In genomic region chr1:183477986-183478781, GRCh38 we compare ENCODE assay signal across 9 cellular contexts. TPM values are rescaled to one million over a fixed set of nuclear protein-coding genes. Genes with fewer than 3 reads are reported as not detected.
DNase-seq lines count a peak whose midpoint lies in the region; ATAC-seq, FAIRE-seq and TF ChIP-seq lines count a peak whose summit lies in the region.
"Had no signal": no experiment of that assay in that cellular context is flagged by ENCODE, and none has a peak within 500 bp of the region (broad histone marks: within the 10 kb centered on the region; RNA-seq: fewer than 3 reads in every experiment).

No MANE protein-coding gene starts in this region.

- CTCF ChIA-PET in GM12878 (lab: Yijun Ruan, JAX): interaction anchor here (1.0 to 1.9 kb wide), 3 partner anchors 8 to 196 kb away, joined by 3 to 7 read pairs (median 4); no protein-coding TSS in a partner anchor

- ATAC-seq in GM21423 (IDR thresholded peaks at IDR 0.05; ENCODE audit: unreplicated experiment) (peak; percentile 40), GM12878 (peak; percentile 50), heart right ventricle (no peak)

- SMC1A ChIA-PET in GM12878 (lab: Charles Lee; ENCODE audit: uncharacterized antibody, unreplicated experiment): interaction anchor here (0.7 to 7.6 kb wide), 15 partner anchors 8 to 177 kb away, joined by 3 to 69 read pairs (median 3); partner anchors contain the start of gene NCF2

- 0 out of 4 replicates have a peak, but pooled peaks of 1 of the 2 experiments have one; percentile 10 for TF ChIP-seq EP300 in GM12878 (IDR thresholded peaks at IDR 0.05; ENCODE audit: borderline replicate concordance in 1 of 2, control insufficient read depth in 1 of 2, low read depth in 2 of 2, low read length in 2 of 2)

- TF ChIP-seq CTCF in GM13976 (IDR thresholded peaks at IDR 0.05; ENCODE audit: borderline replicate concordance, control extremely low read depth, extremely low read depth, insufficient read depth, missing control alignments) (no peak), HL-60 (IDR thresholded peaks at IDR 0.05; ENCODE audit: insufficient read depth, low read length) (no peak), GM12878 (IDR thresholded peaks at IDR 0.05 in 2 of 3, conservative IDR thresholded peaks at IDR 0.05 in 1 of 3; ENCODE audit: control insufficient read depth in 2 of 3, extremely low read depth in 1 of 3, insufficient read depth in 1 of 3, low read depth in 3 of 3, low read length in 3 of 3) (no peak), heart right ventricle (IDR thresholded peaks at IDR 0.05) (no peak)

- BruUV-seq in GM12878 (replicated peaks; lab: Mats Ljungman, UMichigan): no TSS peak

- H3K4me3 ChIP-seq in HL-60 (replicated peaks; ENCODE audit: insufficient read depth, low read length) (no peak overlapping the region), GM12878 (peak overlapping the region; percentile 55), heart right ventricle (no peak overlapping the region)
- H3K4me3 ChIP-seq: SJSA1 had no signal

- intact Hi-C loops in GM12878 (cut with micrococcal nuclease; ENCODE audit: unreplicated experiment): loop anchor here (10.0 kb wide), 2 partner anchors 453 to 513 kb away; partner anchors contain the start of gene LAMC1
- intact Hi-C loops in heart right ventricle (cut with DNase I): loop anchor here in 5 of 10 donors (5.0 to 10.0 kb wide), 5 partner anchors 67 to 193 kb away; partner anchors contain the start of gene ARPC5 (in 1 of the 5)

- H2AFZ ChIP-seq in GM12878 (ENCODE audit: control insufficient read depth, low read depth, low read length): no peak overlapping the region

- TF ChIP-seq RAD21 in GM12878 (IDR thresholded peaks at IDR 0.05; ENCODE audit: insufficient read depth, low read depth, low read length): no peak

- 14% methylated on average over 3 of the region's 3 CpGs for WGBS in GM12878 (ENCODE audit: insufficient coverage, insufficient replicate concordance, low lambda C conversion rate, missing lambda C conversion rate)
- 79 to 85% methylated on average over 3 of the region's 3 CpGs for WGBS in heart right ventricle, 2 donors

- H3K4me1 ChIP-seq in GM12878 (ENCODE audit: control insufficient read depth, insufficient read depth, low read length) (peaks cover 48% of the 10 kb centered on the region), heart right ventricle (peaks cover 0 to 96% (median 81%) of the 10 kb centered on the region in 9 donors)

- H3K9me3 ChIP-seq in GM12878 (replicated peaks; ENCODE audit: control insufficient read depth, insufficient read depth, low read length): no peaks in the 10 kb centered on the region
- H3K9me3 ChIP-seq in heart right ventricle: no peaks in the 10 kb centered on the region
- H3K9me3 ChIP-seq: SJSA1 had no signal

- in situ Hi-C loops in GM13976 (cut with MboI; ENCODE audit: low sequenced_read_pairs, unreplicated experiment): no loop called here
- in situ Hi-C loops in GM12878 (cut with MboI): loop anchor here (10.0 kb wide), 1 partner anchor 147 kb away; no protein-coding TSS in a partner anchor

- H3K27me3 ChIP-seq in HL-60 (ENCODE audit: insufficient read depth, poor library complexity, severe bottlenecking) (no peaks in the 10 kb centered on the region), GM12878 (replicated peaks in 1 of 2; ENCODE audit: control insufficient read depth in 2 of 2, insufficient read depth in 2 of 2, low read length in 1 of 2) (no peaks in the 10 kb centered on the region), heart right ventricle (no peaks in the 10 kb centered on the region)
- H3K27me3 ChIP-seq: SJSA1 had no signal

- peak overlapping the region; percentile 61 for H3K9ac ChIP-seq in GM12878 (ENCODE audit: control insufficient read depth, insufficient read depth, low read length)

- H3K79me2 ChIP-seq in GM12878 (ENCODE audit: control insufficient read depth, insufficient read depth, low read length): peaks cover 99% of the 10 kb centered on the region

- H3K36me3 ChIP-seq in GM12878 (ENCODE audit: control insufficient read depth in 2 of 2, insufficient read depth in 2 of 2, low read length in 1 of 2) (no peaks in the 10 kb centered on the region; a peak in 1 of 4 replicates), heart right ventricle (peaks cover 0 to 8% (median 0%) of the 10 kb centered on the region in 9 donors)

- no peaks in the 10 kb centered on the region for H4K20me1 ChIP-seq in GM12878 (ENCODE audit: control insufficient read depth, insufficient read depth)

- H3K27ac ChIP-seq in HL-60 (replicated peaks): peak overlapping the region; percentile 9
- H3K27ac ChIP-seq in GM12878 (ENCODE audit: control insufficient read depth, insufficient read depth): peak overlapping the region; percentile 89
- H3K27ac ChIP-seq in heart right ventricle: peak overlapping the region in 2 of 10 donors; percentile 12 to 34
- H3K27ac ChIP-seq: SJSA1 had no signal

- H3K4me2 ChIP-seq in GM12878 (ENCODE audit: control insufficient read depth, insufficient read depth): peak overlapping the region; percentile 92

- RAD21 ChIA-PET in GM12878 (lab: Charles Lee; ENCODE audit: unreplicated experiment): interaction anchor here (0.8 to 1.7 kb wide), 4 partner anchors 102 to 144 kb away, joined by 3 to 5 read pairs (median 3); no protein-coding TSS in a partner anchor

- POLR2A ChIA-PET in GM12878 (lab: Charles Lee): interaction anchor here (0.9 to 1.6 kb wide), 7 partner anchors 11 to 216 kb away, joined by 3 to 10 read pairs (median 3); partner anchors contain the start of gene NCF2

- TF ChIP-seq POLR2A in GM12878 (IDR thresholded peaks at IDR 0.05; ENCODE audit: low read depth, low read length): no peak

- FAIRE-seq in GM12878 (lab: Jason Lieb, UNC): no peak

- DNase-seq in GM13976 (ENCODE audit: low spot score) (peak; percentile 27), HL-60 (ENCODE audit: low read depth in 1 of 2, low spot score in 1 of 2) (no peak), GM12878 (ENCODE audit: low read depth, low spot score) (no peak), HUDEP-2 (lab: John Stamatoyannopoulos, UW; ENCODE audit: unreplicated experiment in 76 of 76) (no peak), heart right ventricle (no peak), NCI-H524 treated with DMSO at 0.1 percent for 48 hours (lab: John Stamatoyannopoulos, UW) (no peak), activated gamma-delta T cell (lab: John Stamatoyannopoulos, UW) (no peak)

TF ChIP-seq in GM12878, 131 proteins besides CTCF, POLR2A, EP300 and RAD21 (continues in another document):
- no peak for TF ChIP-seq CHD4 (IDR thresholded peaks at IDR 0.05)
- TF ChIP-seq ASH2L (IDR thresholded peaks at IDR 0.05; ENCODE audit: borderline replicate concordance, low read depth): no peak
- TF ChIP-seq PML (IDR thresholded peaks at IDR 0.05; ENCODE audit: low read length): peak; percentile 54; the same call in 1 of the 2 replicates
- TF ChIP-seq EED (IDR thresholded peaks at IDR 0.05; ENCODE audit: low read depth): 0 out of 2 replicates have a peak, but pooled peaks have one; percentile 18
- peak; percentile 57; the same call in 1 of the 2 replicates for TF ChIP-seq FOXM1 (IDR thresholded peaks at IDR 0.05; ENCODE audit: low read depth, low read length)
- 0 out of 2 replicates have a peak, but pooled peaks have one; percentile 58 for TF ChIP-seq MTA3 (IDR thresholded peaks at IDR 0.05; ENCODE audit: borderline replicate concordance, low read length)
- TF ChIP-seq HSF1 (IDR thresholded peaks at IDR 0.05; ENCODE audit: low read depth, low read length): peak; percentile 98
- TF ChIP-seq ATF7 (IDR thresholded peaks at IDR 0.05; ENCODE audit: low read depth): peak; percentile 30; the same call in 1 of the 2 replicates
- TF ChIP-seq IKZF2 (IDR thresholded peaks at IDR 0.05): peak; percentile 45; a peak in 3 of 4 replicates
- peak; percentile 85 for TF ChIP-seq RUNX3 (IDR thresholded peaks at IDR 0.05; ENCODE audit: low read length)
- peak; percentile 60; the same call in 1 of the 2 replicates for TF ChIP-seq CBFB (IDR thresholded peaks at IDR 0.05; ENCODE audit: low read depth)
- TF ChIP-seq NFIC (IDR thresholded peaks at IDR 0.05; ENCODE audit: low read depth, low read length): peak; percentile 74
- TF ChIP-seq IKZF1 (conservative IDR thresholded peaks at IDR 0.05): peak; percentile 31; the same call in 1 of the 2 replicates
- TF ChIP-seq TAF1 (IDR thresholded peaks at IDR 0.05; ENCODE audit: borderline replicate concordance, low read depth, low read length): no peak
- TF ChIP-seq ETV6 (conservative IDR thresholded peaks at IDR 0.05 in 1 of 2, IDR thresholded peaks at IDR 0.05 in 1 of 2; ENCODE audit: borderline replicate concordance in 1 of 2, low read depth in 1 of 2): peak in 1 of 2 experiments; percentile 39; a peak in 1 of 4 replicates

RNA-seq across cellular contexts. Expression of gene SMG7, which starts 5.9 kb away (rescaled TPM):
- 105 and 123 TPM in 2 replicates for total RNA-seq in GM12878 (2013; cell fraction: nucleolus; rRNA removed)
- 19.0 and 20.6 TPM in 2 replicates for total RNA-seq in GM12878 (2014; rRNA removed)
- 25.2 and 28.1 TPM in 2 replicates for total RNA-seq in GM12878 (2014; rRNA removed; fragmentation: Illumina TruSeq; extraction: Trizol)
- total RNA-seq in GM12878 (2021): 63.9 and 65.4 TPM in 2 replicates
- 20.9 TPM for polyA plus RNA-seq in GM12878 (2011; ENCODE audit: low read depth)
- 55.4 and 60.0 TPM in 2 replicates for polyA plus RNA-seq in GM12878 (2011; rRNA removed)
- 46.6 and 47.8 TPM in 2 replicates for polyA plus RNA-seq in GM12878 (2011; cell fraction: cytosol; rRNA removed)
- polyA plus RNA-seq in GM12878 (2011; cell fraction: nucleus; rRNA removed): 82.9 and 101 TPM in 2 replicates
- polyA plus RNA-seq in GM12878 (2012): 27.0 and 27.5 TPM in 2 replicates
- polyA plus RNA-seq in GM12878 (2014; fragmentation: Illumina TruSeq; extraction: Trizol): 58.1 and 69.1 TPM in 2 replicates
- polyA plus RNA-seq in GM12878 (2014; fragmentation: Nextera tagmentation; extraction: Ambion mirVana): 10 to 100 TPM in 1 of 2 experiments, 1 to 10 TPM in 1; 9.5 to 11.2 TPM
- 38.4 and 40.0 TPM in 2 replicates for polyA plus RNA-seq in GM12878 (2014; rRNA removed)
- 10 to 100 TPM; 46.9 to 53.5 TPM for polyA plus RNA-seq in GM12878 (2016; fragmentation: Nextera tagmentation; extraction: Ambion mirVana)
- 70.6 and 107 TPM in 2 replicates for polyA minus RNA-seq in GM12878 (2011; rRNA and poly(A)+ RNA removed)
- polyA minus RNA-seq in GM12878 (2011; cell fraction: cytosol; rRNA and poly(A)+ RNA removed): 20.8 and 26.2 TPM in 2 replicates
- 66.0 and 106 TPM in 2 replicates for polyA minus RNA-seq in GM12878 (2011; cell fraction: nucleus; rRNA and poly(A)+ RNA removed)
- total RNA-seq in heart right ventricle: 10 to 100 TPM; 34.3 to 46.6 (median 39.2) TPM
- 10 to 100 TPM; 16.0 to 16.8 TPM for polyA plus RNA-seq in heart right ventricle

Comparison
In these comparisons a context has a peak if more than half of its experiments do, and no peak if none do; other contexts are left out.
1. ATAC-seq: peak in GM21423 (single experiment) and GM12878 (single experiment); none in heart right ventricle (0 of 8).